Comparison of ENCODE assay signal across 19 cellular contexts in genomic region chr14:80844872-80845271, GRCh38.
"Had no signal": no experiment of that assay in that cellular context is flagged by ENCODE, and none has a peak within 500 bp of the region (broad histone marks: within the 10 kb centered on the region; RNA-seq: fewer than 3 reads in every experiment).

No MANE protein-coding gene starts in this region.

- H3K4me1 ChIP-seq: left ventricle myocardium inferior, pancreas had no signal

- H3K9me3 ChIP-seq: gastrocnemius medialis, left ventricle myocardium inferior, pancreas had no signal

- H3K27me3 Mint-ChIP-seq: activated CD4-positive, alpha-beta memory T cell treated with anti-CD3 and anti-CD28 coated beads for 36 hours; activated CD8-positive, alpha-beta memory T cell treated with anti-CD3 and anti-CD28 coated beads, Interleukin-2, amount 10 ng/mL, durations not matched to agents 7 days and 5 days; activated naive CD8-positive, alpha-beta T cell treated with anti-CD3 and anti-CD28 coated beads, Interleukin-2, amount 10 ng/mL, durations not matched to agents 7 days and 5 days; activated T-helper 17 cell treated with anti-CD3 and anti-CD28 coated beads, Interleukin-2, amount 50 U/mL, for 72 hours; central memory CD8-positive, alpha-beta T cell; naive B cell had no signal

- H3K9me3 Mint-ChIP-seq: activated CD4-positive, alpha-beta memory T cell treated with anti-CD3 and anti-CD28 coated beads for 36 hours; activated naive CD8-positive, alpha-beta T cell treated with anti-CD3 and anti-CD28 coated beads, Interleukin-2, amount 10 ng/mL, durations not matched to agents 7 days and 5 days; activated T-helper 17 cell treated with anti-CD3 and anti-CD28 coated beads, Interleukin-2, amount 50 U/mL, for 72 hours; central memory CD8-positive, alpha-beta T cell; naive B cell; T-helper 2 cell treated with Interferon-gamma antibody and Interleukin-4, amounts not matched to agents 5 μg/mL and 100 μg/mL, for 36 hours; WTC11 had no signal

- FAIRE-seq: pancreas had no signal

- H3K36me3 ChIP-seq: gastrocnemius medialis, left ventricle myocardium inferior, pancreas had no signal

- H3K27me3 ChIP-seq: gastrocnemius medialis, pancreas had no signal

- H3K4me1 Mint-ChIP-seq: activated CD8-positive, alpha-beta memory T cell treated with anti-CD3 and anti-CD28 coated beads, Interleukin-2, amount 10 ng/mL, durations not matched to agents 7 days and 5 days; activated naive CD8-positive, alpha-beta T cell treated with anti-CD3 and anti-CD28 coated beads, Interleukin-2, amount 10 ng/mL, durations not matched to agents 7 days and 5 days; activated T-helper 17 cell treated with anti-CD3 and anti-CD28 coated beads, Interleukin-2, amount 50 U/mL, for 72 hours; central memory CD8-positive, alpha-beta T cell; naive B cell; WTC11 had no signal

- DNase-seq: activated CD4-positive, alpha-beta memory T cell treated with anti-CD3 and anti-CD28 coated beads for 36 hours; activated CD4-positive, alpha-beta T cell treated with anti-CD3 and anti-CD28 coated beads for 4 hours; activated CD8-positive, alpha-beta memory T cell treated with anti-CD3 and anti-CD28 coated beads, Interleukin-2, amount 10 ng/mL, durations not matched to agents 7 days and 5 days; activated naive CD4-positive, alpha-beta T cell treated with Interleukin-2 at 50 U/mL for 16 hours; activated naive CD8-positive, alpha-beta T cell treated with anti-CD3 and anti-CD28 coated beads, Interleukin-2, amount 10 ng/mL, durations not matched to agents 7 days and 5 days; aorta; gastrocnemius medialis; head of caudate nucleus; left ventricle myocardium inferior; naive B cell; pancreas; stimulated activated CD4-positive, alpha-beta T cell treated with anti-CD3 and anti-CD28 coated beads, Interleukin-1b, Interleukin-23, amount 100 ng/mL, for 48 hours; stimulated activated CD8-positive, alpha-beta memory T cell treated with anti-CD3 and anti-CD28 coated beads, Interleukin-4, amount 100 ng/mL, for 48 hours; stimulated activated naive CD4-positive, alpha-beta T cell had no signal

- H3K27ac Mint-ChIP-seq: activated CD4-positive, alpha-beta memory T cell treated with anti-CD3 and anti-CD28 coated beads for 36 hours; activated CD8-positive, alpha-beta memory T cell treated with anti-CD3 and anti-CD28 coated beads, Interleukin-2, amount 10 ng/mL, durations not matched to agents 7 days and 5 days; activated naive CD8-positive, alpha-beta T cell treated with anti-CD3 and anti-CD28 coated beads, Interleukin-2, amount 10 ng/mL, durations not matched to agents 7 days and 5 days; activated T-helper 17 cell treated with anti-CD3 and anti-CD28 coated beads, Interleukin-2, amount 50 U/mL, for 72 hours; naive B cell; T-helper 2 cell treated with Interferon-gamma antibody and Interleukin-4, amounts not matched to agents 5 μg/mL and 100 μg/mL, for 36 hours; WTC11 had no signal

- H3K36me3 Mint-ChIP-seq: naive B cell, WTC11 had no signal

- ATAC-seq: activated CD8-positive, alpha-beta memory T cell treated with anti-CD3 and anti-CD28 coated beads, Interleukin-2, amount 10 ng/mL, durations not matched to agents 7 days and 5 days; activated T-helper 17 cell treated with anti-CD3 and anti-CD28 coated beads, Interleukin-2, amount 50 U/mL, for 72 hours; gastrocnemius medialis; pancreas; WTC11 had no signal

- H3K27ac ChIP-seq: coronary artery, gastrocnemius medialis, left ventricle myocardium inferior, pancreas had no signal

- H3K4me3 ChIP-seq: coronary artery, gastrocnemius medialis, left ventricle myocardium inferior, pancreas had no signal

- H3K4me3 Mint-ChIP-seq: activated CD4-positive, alpha-beta memory T cell treated with anti-CD3 and anti-CD28 coated beads for 36 hours; activated CD8-positive, alpha-beta memory T cell treated with anti-CD3 and anti-CD28 coated beads, Interleukin-2, amount 10 ng/mL, durations not matched to agents 7 days and 5 days; activated naive CD8-positive, alpha-beta T cell treated with anti-CD3 and anti-CD28 coated beads, Interleukin-2, amount 10 ng/mL, durations not matched to agents 7 days and 5 days; activated T-helper 17 cell treated with anti-CD3 and anti-CD28 coated beads, Interleukin-2, amount 50 U/mL, for 72 hours; central memory CD8-positive, alpha-beta T cell; naive B cell; T-helper 2 cell treated with Interferon-gamma antibody and Interleukin-4, amounts not matched to agents 5 μg/mL and 100 μg/mL, for 36 hours; WTC11 had no signal
